10 cellular contexts compared by ENCODE assay signal in the genomic region with DNA sequence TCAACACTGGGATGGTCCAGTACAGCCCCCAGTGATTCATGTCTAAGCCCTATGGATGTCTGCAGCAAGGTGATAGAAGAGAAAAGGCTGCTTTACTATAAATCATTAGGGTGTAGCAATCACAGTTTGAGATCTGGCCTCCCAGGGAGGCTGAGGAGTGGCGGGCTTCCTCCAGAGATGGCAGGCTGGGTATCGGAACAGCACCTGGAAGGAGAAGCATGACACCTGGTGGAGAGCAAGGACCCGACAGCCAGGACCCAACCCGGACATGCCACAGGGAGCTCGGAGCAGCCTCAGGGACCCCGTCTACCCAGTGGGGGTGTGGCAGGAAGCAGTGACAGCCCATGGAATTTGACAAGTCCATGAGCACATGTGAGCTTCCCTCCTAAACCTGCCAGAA.
DNase-seq lines count a peak whose midpoint lies in the region; FAIRE-seq and TF ChIP-seq lines count a peak whose summit lies in the region.
"Had no signal": no experiment of that assay in that cellular context is flagged by ENCODE, and none has a peak within 500 bp of the region (broad histone marks: within the 10 kb centered on the region; RNA-seq: fewer than 3 reads in every experiment).

No MANE protein-coding gene starts in this region.

- FAIRE-seq in frontal cortex (lab: Jason Lieb, UNC): no peak

- peak; percentile 69 for TF ChIP-seq CTCF in epithelial cell of proximal tubule (conservative IDR thresholded peaks at IDR 0.05; ENCODE audit: low read depth, low read length)
- TF ChIP-seq CTCF in retinal pigment epithelial cell (conservative IDR thresholded peaks at IDR 0.05; ENCODE audit: low read depth, low read length): peak; percentile 64

- no peak overlapping the region for H3K4me3 ChIP-seq in epithelial cell of proximal tubule (ENCODE audit: low read depth, low read length)
- H3K4me3 ChIP-seq in retinal pigment epithelial cell (ENCODE audit: low read length): no peak overlapping the region
- H3K4me3 ChIP-seq: BLaER1, SK-N-MC had no signal

- DNase-seq in NCI-H2081 (lab: John Stamatoyannopoulos, UW) (peak; percentile 28 to 29), NCI-H2081 treated with DMSO at 0.1 percent for 48 hours (lab: John Stamatoyannopoulos, UW) (no peak), NCI-H510A treated with DMSO at 0.1 percent for 48 hours (lab: John Stamatoyannopoulos, UW) (peak; percentile 46), epithelial cell of proximal tubule (ENCODE audit: low read depth) (no peak), retinal pigment epithelial cell (ENCODE audit: low read depth) (no peak), superior temporal gyrus (ENCODE audit: extremely low spot score) (no peak), frontal cortex (ENCODE audit: low spot score in 2 of 2) (no peak), hippocampal formation (lab: John Stamatoyannopoulos, UW) (no peak)

Comparison
In these comparisons a context has a peak if more than half of its experiments do, and no peak if none do; other contexts are left out.
1. DNase-seq: peak in NCI-H2081 (2 of 2) and NCI-H510A treated with DMSO at 0.1 percent for 48 hours (single experiment); none in NCI-H2081 treated with DMSO at 0.1 percent for 48 hours (single experiment), epithelial cell of proximal tubule (single experiment), retinal pigment epithelial cell (single experiment), superior temporal gyrus (single experiment), frontal cortex (0 of 2) and hippocampal formation (0 of 2).